In genomic region chr15:74847462-74847861, GRCh38 we compare ENCODE assay signal across 19 cellular contexts. TPM values are rescaled to one million over a fixed set of nuclear protein-coding genes. Genes with fewer than 3 reads are reported as not detected.
DNase-seq lines count a peak whose midpoint lies in the region; ATAC-seq and TF ChIP-seq lines count a peak whose summit lies in the region.
"Had no signal": no experiment of that assay in that cellular context is flagged by ENCODE, and none has a peak within 500 bp of the region (broad histone marks: within the 10 kb centered on the region; RNA-seq: fewer than 3 reads in every experiment).

No MANE protein-coding gene starts in this region.

- WGBS in esophagus, 2 donors: 74 to 78% methylated on average over 3 of the region's 3 CpGs

- no peak overlapping the region for H3K4me3 Mint-ChIP-seq in naive thymus-derived CD4-positive, alpha-beta T cell
- H3K4me3 Mint-ChIP-seq: CD8-positive, alpha-beta T cell had no signal

- no peak for TF ChIP-seq CTCF in BE2C (IDR thresholded peaks at IDR 0.05; ENCODE audit: low read depth, low read length)
- TF ChIP-seq CTCF in vagina (IDR thresholded peaks at IDR 0.05): no peak

- DNase-seq in BE2C (peak; percentile 12), SIG-M5 treated with dmso at 0.1 percent for 504 hours (lab: John Stamatoyannopoulos, UW; ENCODE audit: unreplicated experiment) (no peak), H7 (no peak), vagina (ENCODE audit: extremely low spot score in 2 of 2) (no peak)
- DNase-seq in naive thymus-derived CD4-positive, alpha-beta T cell: no peak
- DNase-seq: activated CD4-positive, alpha-beta T cell treated with anti-CD3 and anti-CD28 coated beads, Interleukin-2, amount 10 ng/mL, durations not matched to agents 24 days and 14 days; esophagus squamous epithelium; left lung; naive B cell; NCI-H446 treated with DMSO at 0.1 percent for 48 hours had no signal

- no peak for TF ChIP-seq POLR2A in vagina (IDR thresholded peaks at IDR 0.05)

- H3K27ac ChIP-seq in esophagus (ENCODE audit: low read depth in 2 of 2, low read length in 1 of 2) (peak overlapping the region; percentile 25 to 74), vagina (no peak overlapping the region)
- H3K27ac ChIP-seq in naive thymus-derived CD4-positive, alpha-beta T cell (ENCODE audit: low read depth, low read length): no peak overlapping the region
- H3K27ac ChIP-seq: left lung had no signal

- H3K9me3 Mint-ChIP-seq in naive thymus-derived CD4-positive, alpha-beta T cell: no peaks in the 10 kb centered on the region
- H3K9me3 Mint-ChIP-seq: activated CD4-positive, alpha-beta T cell treated with anti-CD3 and anti-CD28 coated beads, Interleukin-2, amount 10 ng/mL, durations not matched to agents 24 days and 14 days; activated T-helper 2 cell treated with anti-CD3 and anti-CD28 coated beads, Interferon-gamma antibody, Interleukin-2, Interleukin-4, amounts not matched to agents 10 μg/mL and 5 μg/mL and 100 μg/mL, durations not matched to agents 14 hours and 24 hours and 36 hours; CD8-positive, alpha-beta T cell; naive B cell had no signal

- peaks cover 14 to 40% (median 33%) of the 10 kb centered on the region in 7 donors for H3K4me1 Mint-ChIP-seq in naive thymus-derived CD4-positive, alpha-beta T cell

- CTCF ChIA-PET in naive thymus-derived CD4-positive, alpha-beta T cell (lab: Charles Lee): interaction anchor here (0.6 to 2.0 kb wide), 4 partner anchors 22 to 54 kb away, joined by 3 to 10 read pairs (median 4); no protein-coding TSS in a partner anchor

- H3K27me3 ChIP-seq in BE2C (no peaks in the 10 kb centered on the region), esophagus (ENCODE audit: control insufficient read depth in 1 of 2, insufficient read depth in 2 of 2, low read length in 2 of 2) (no peaks in the 10 kb centered on the region), H7 (ENCODE audit: control insufficient read depth, insufficient read depth, low read length) (no peaks in the 10 kb centered on the region), vagina (no peaks in the 10 kb centered on the region)
- H3K27me3 ChIP-seq in naive thymus-derived CD4-positive, alpha-beta T cell (ENCODE audit: control insufficient read depth in 2 of 2, insufficient read depth in 2 of 2, low read length in 2 of 2): no peaks in the 10 kb centered on the region
- H3K27me3 ChIP-seq: esophagus squamous epithelium, left lung had no signal

- H3K27me3 Mint-ChIP-seq in naive thymus-derived CD4-positive, alpha-beta T cell: no peaks in the 10 kb centered on the region
- H3K27me3 Mint-ChIP-seq: activated CD4-positive, alpha-beta T cell treated with anti-CD3 and anti-CD28 coated beads, Interleukin-2, amount 10 ng/mL, durations not matched to agents 24 days and 14 days; naive B cell had no signal

- no peak for TF ChIP-seq EP300 in Ishikawa (IDR thresholded peaks at IDR 0.05; ENCODE audit: borderline replicate concordance)

- H3K36me3 Mint-ChIP-seq in naive thymus-derived CD4-positive, alpha-beta T cell: peaks cover 5 to 41% (median 17%) of the 10 kb centered on the region in 5 donors

- intact Hi-C loops in naive thymus-derived CD4-positive, alpha-beta T cell (cut with micrococcal nuclease): loop anchor here (10.0 kb wide), 2 partner anchors 357 to 607 kb away; partner anchors contain the start of genes C15orf39 (in 1 of the 2) and SIN3A (in 1 of the 2)
- intact Hi-C loops in vagina (cut with DNase I): no loop called here

- TF ChIP-seq RAD21 in Ishikawa (IDR thresholded peaks at IDR 0.05; ENCODE audit: low read depth): no peak

- H3K4me1 ChIP-seq in BE2C: peaks cover 9% of the 10 kb centered on the region
- H3K4me1 ChIP-seq in esophagus (ENCODE audit: control insufficient read depth in 2 of 2, insufficient read depth in 2 of 2, low read length in 1 of 2): peaks cover 2 to 15% of the 10 kb centered on the region in 2 donors
- H3K4me1 ChIP-seq in naive thymus-derived CD4-positive, alpha-beta T cell (ENCODE audit: control insufficient read depth in 2 of 2, insufficient read depth in 2 of 2, low read length in 2 of 2): peaks cover 31% of the 10 kb centered on the region in 2 donors
- H3K4me1 ChIP-seq in vagina: peaks cover 22% of the 10 kb centered on the region

- peak overlapping the region; percentile 7 to 95 (median 72) for H3K27ac Mint-ChIP-seq in naive thymus-derived CD4-positive, alpha-beta T cell
- H3K27ac Mint-ChIP-seq: CD8-positive, alpha-beta T cell had no signal

- H3K36me3 ChIP-seq in BE2C (peaks cover 23% of the 10 kb centered on the region), esophagus (ENCODE audit: control insufficient read depth in 2 of 2, insufficient read depth in 2 of 2, low read length in 1 of 2) (peaks cover 11 to 51% of the 10 kb centered on the region in 2 donors), H7 (replicated peaks; ENCODE audit: control insufficient read depth, insufficient read depth, low read length) (peaks cover 27% of the 10 kb centered on the region), vagina (peaks cover 0 to 62% of the 10 kb centered on the region in 2 donors)
- peaks cover 10 to 56% (median 19%) of the 10 kb centered on the region in 3 experiments for H3K36me3 ChIP-seq in naive thymus-derived CD4-positive, alpha-beta T cell (ENCODE audit: control insufficient read depth in 2 of 3, insufficient read depth in 3 of 3, low read length in 3 of 3)

- no peak for ATAC-seq in naive thymus-derived CD4-positive, alpha-beta T cell
- ATAC-seq in HG03342 (IDR thresholded peaks at IDR 0.05; ENCODE audit: unreplicated experiment): no peak
- ATAC-seq: CD8-positive, alpha-beta T cell; left lung had no signal

- POLR2A ChIA-PET in naive thymus-derived CD4-positive, alpha-beta T cell (lab: Charles Lee): interaction anchor here (0.6 to 1.0 kb wide), 5 partner anchors 20 to 55 kb away, joined by 3 to 4 read pairs (median 3); partner anchors contain the start of gene SCAMP2

- no peaks in the 10 kb centered on the region for H3K9me3 ChIP-seq in BE2C
- H3K9me3 ChIP-seq in esophagus (ENCODE audit: control insufficient read depth in 2 of 2, insufficient read depth in 1 of 2, low read depth in 1 of 2, low read length in 1 of 2): no peaks in the 10 kb centered on the region
- H3K9me3 ChIP-seq in naive thymus-derived CD4-positive, alpha-beta T cell (ENCODE audit: control insufficient read depth in 2 of 3, low read length in 3 of 3): no peaks in the 10 kb centered on the region
- no peaks in the 10 kb centered on the region for H3K9me3 ChIP-seq in vagina
- H3K9me3 ChIP-seq: esophagus squamous epithelium, left lung had no signal

- no peak overlapping the region for H3K4me3 ChIP-seq in BE2C (ENCODE audit: low read depth, low read length)
- H3K4me3 ChIP-seq in esophagus (ENCODE audit: low read depth in 1 of 2, low read length in 2 of 2): no peak overlapping the region
- H3K4me3 ChIP-seq in naive thymus-derived CD4-positive, alpha-beta T cell (ENCODE audit: low read length): no peak overlapping the region
- H3K4me3 ChIP-seq in H7 (ENCODE audit: insufficient read depth, low read depth, low read length): no peak overlapping the region
- no peak overlapping the region for H3K4me3 ChIP-seq in vagina
- H3K4me3 ChIP-seq: esophagus squamous epithelium, left lung had no signal

RNA-seq across cellular contexts. Expression of gene ULK3, which starts 4.5 kb away (rescaled TPM):
- 152 TPM for polyA plus RNA-seq in BE2C (2012; ENCODE audit: insufficient read depth, insufficient read length, low read depth)
- 100 to 1,000 TPM in 1 of 2 donors, 10 to 100 TPM in 1; 68.8 to 143 TPM for polyA plus RNA-seq in esophagus
- total RNA-seq in naive thymus-derived CD4-positive, alpha-beta T cell: 100 to 1,000 TPM in 1 of 5 experiments, 10 to 100 TPM in 4; 53.2 to 106 (median 59.2) TPM
- 10 to 100 TPM; 15.4 to 32.8 TPM for polyA plus RNA-seq in naive thymus-derived CD4-positive, alpha-beta T cell
- total RNA-seq in H7 (2014; rRNA removed; shearing (Covaris generic)): 20.9 and 30.4 TPM in 2 replicates
- total RNA-seq in vagina: 75.9 TPM

RNA-seq across cellular contexts. Expression of gene CPLX3, which starts 21.0 kb away (rescaled TPM):
- polyA plus RNA-seq in BE2C (2012; ENCODE audit: insufficient read depth, insufficient read length, low read depth): not detected
- polyA plus RNA-seq in esophagus: 1 to 10 TPM in 1 of 2 donors, under 1 TPM in 1; 0.48 to 1.2 TPM
- total RNA-seq in naive thymus-derived CD4-positive, alpha-beta T cell: under 1 TPM in 2 of 5 experiments, not detected in 3; 0.27 to 0.60 TPM
- not detected for polyA plus RNA-seq in naive thymus-derived CD4-positive, alpha-beta T cell
- total RNA-seq in H7 (2014; rRNA removed; shearing (Covaris generic)): 0.03 TPM in 1 of 2 replicates, not detected in the other
- total RNA-seq in vagina: not detected
- total RNA-seq: dermis microvascular lymphatic vessel endothelial cell, left lung, SK-MEL-5 had no signal

RNA-seq across cellular contexts. Expression of gene SCAMP2, which starts 25.7 kb away (rescaled TPM):
- 76.6 TPM for polyA plus RNA-seq in BE2C (2012; ENCODE audit: insufficient read depth, insufficient read length, low read depth)
- polyA plus RNA-seq in esophagus: 10 to 100 TPM; 58.9 to 62.3 TPM
- 100 to 1,000 TPM in 3 of 5 experiments, 10 to 100 TPM in 2; 78.9 to 130 (median 116) TPM for total RNA-seq in naive thymus-derived CD4-positive, alpha-beta T cell
- 100 to 1,000 TPM; 131 to 141 TPM for polyA plus RNA-seq in naive thymus-derived CD4-positive, alpha-beta T cell
- total RNA-seq in H7 (2014; rRNA removed; shearing (Covaris generic)): 20.8 and 22.6 TPM in 2 replicates
- total RNA-seq in vagina: 56.7 TPM

RNA-seq across cellular contexts. Expression of gene LMAN1L, which starts 34.8 kb away (rescaled TPM):
- polyA plus RNA-seq in BE2C (2012; ENCODE audit: insufficient read depth, insufficient read length, low read depth): 0.73 TPM
- polyA plus RNA-seq in esophagus: under 1 TPM; 0.27 to 0.61 TPM
- total RNA-seq in naive thymus-derived CD4-positive, alpha-beta T cell: 1 to 10 TPM in 4 of 5 experiments, under 1 TPM in 1; 0.35 to 2.4 (median 1.3) TPM
- polyA plus RNA-seq in naive thymus-derived CD4-positive, alpha-beta T cell: not detected
- total RNA-seq in H7 (2014; rRNA removed; shearing (Covaris generic)): not detected in 2 replicates
- not detected for total RNA-seq in vagina
- total RNA-seq: CD8-positive, alpha-beta T cell; dermis microvascular lymphatic vessel endothelial cell; HT-29; SK-MEL-5; temporal lobe had no signal

RNA-seq across cellular contexts. Expression of gene MPI, which starts 42.4 kb away (rescaled TPM):
- 72.1 TPM for polyA plus RNA-seq in BE2C (2012; ENCODE audit: insufficient read depth, insufficient read length, low read depth)
- polyA plus RNA-seq in esophagus: 10 to 100 TPM; 26.5 to 27.4 TPM
- 10 to 100 TPM; 34.0 to 97.8 (median 80.6) TPM for total RNA-seq in naive thymus-derived CD4-positive, alpha-beta T cell
- 10 to 100 TPM; 92.5 to 98.3 TPM for polyA plus RNA-seq in naive thymus-derived CD4-positive, alpha-beta T cell
- 50.9 and 64.7 TPM in 2 replicates for total RNA-seq in H7 (2014; rRNA removed; shearing (Covaris generic))
- total RNA-seq in vagina: 43.2 TPM

Comparison
In these comparisons a context has a peak if more than half of its experiments do, and no peak if none do; other contexts are left out.
1. H3K27ac ChIP-seq: peak in esophagus (2 of 2); none in naive thymus-derived CD4-positive, alpha-beta T cell (single experiment) and vagina (single experiment).